8 cellular contexts compared by ENCODE assay signal in genomic region chr6:26199057-26199772, GRCh38.
DNase-seq lines count a peak whose midpoint lies in the region; ATAC-seq and TF ChIP-seq lines count a peak whose summit lies in the region.

No MANE protein-coding gene starts in this region.

- H3K9me3 Mint-ChIP-seq in osteocyte (ENCODE audit: unreplicated experiment): no peaks in the 10 kb centered on the region

- DNase-seq in GM12864 (ENCODE audit: low read depth) (peak; percentile 97), NB4 (ENCODE audit: low read depth) (peak; percentile 97), SJSA1 (ENCODE audit: low read depth in 1 of 2, low spot score in 2 of 2) (peak; percentile 76 to 97), adrenal gland (peak; percentile 67 to 89 (median 80)), Right ventricle myocardium superior (peak; percentile 80), osteocyte (ENCODE audit: extremely low spot score, unreplicated experiment) (no peak), SW 1271 (lab: John Stamatoyannopoulos, UW) (no peak)

- H3K36me3 ChIP-seq in SJSA1: peaks cover 12% of the 10 kb centered on the region
- H3K36me3 ChIP-seq in adrenal gland (replicated peaks in 1 of 2): no peaks in the 10 kb centered on the region

- no peaks in the 10 kb centered on the region for H3K36me3 Mint-ChIP-seq in osteocyte (ENCODE audit: unreplicated experiment)

- WGBS in adrenal gland, 4 donors: 0 to 1% (median 1%) methylated on average over 35 to 42 of the region's 42 CpGs

- TF ChIP-seq CTCF in GM12864 (IDR thresholded peaks at IDR 0.05; ENCODE audit: low read depth, low read length, missing control alignments) (no peak), NB4 (IDR thresholded peaks at IDR 0.05; ENCODE audit: low read depth, low read length) (no peak), adrenal gland (IDR thresholded peaks at IDR 0.05) (peak in 1 of 6 experiments; percentile 19), osteocyte (IDR thresholded peaks at IDR 0.05) (no peak)

- peaks cover 56% of the 10 kb centered on the region for H3K4me1 Mint-ChIP-seq in osteocyte (ENCODE audit: unreplicated experiment)

- ATAC-seq in HG02571 (IDR thresholded peaks at IDR 0.05; ENCODE audit: unreplicated experiment): peak; percentile 51
- peak; percentile 83 for ATAC-seq in Right ventricle myocardium superior (ENCODE audit: poor library complexity)

- H3K4me3 ChIP-seq in GM12864 (ENCODE audit: low read depth, low read length) (peak overlapping the region; percentile 79), NB4 (ENCODE audit: low read depth, low read length) (peak overlapping the region; percentile 71), SJSA1 (peak overlapping the region; percentile 56), adrenal gland (peak overlapping the region; percentile 19 to 80 (median 52))

- H3K27me3 ChIP-seq in SJSA1 (replicated peaks) (no peaks in the 10 kb centered on the region), adrenal gland (no peaks in the 10 kb centered on the region)

- no peaks in the 10 kb centered on the region for H3K27me3 Mint-ChIP-seq in osteocyte (ENCODE audit: unreplicated experiment)

- TF ChIP-seq POLR2A in NB4 (IDR thresholded peaks at IDR 0.05; ENCODE audit: extremely low read depth, insufficient read length): peak; percentile 89
- TF ChIP-seq POLR2A in adrenal gland (IDR thresholded peaks at IDR 0.05): peak; percentile 95 to 98

- H3K9me3 ChIP-seq in SJSA1 (replicated peaks) (no peaks in the 10 kb centered on the region), adrenal gland (replicated peaks in 1 of 3) (no peaks in the 10 kb centered on the region)

- intact Hi-C loops in adrenal gland (cut with DNase I) (no loop called here), Right ventricle myocardium superior (cut with DNase I) (loop anchor here (5.0 to 10.0 kb wide), 2 partner anchors 77 to 164 kb away; a partner anchor contains a TSS)

- H3K4me1 ChIP-seq in SJSA1 (replicated peaks) (peaks cover 14% of the 10 kb centered on the region), adrenal gland (replicated peaks in 1 of 2) (peaks cover 15 to 32% of the 10 kb centered on the region in 2 donors)

- H3K27ac ChIP-seq in SJSA1 (peak overlapping the region; percentile 71), adrenal gland (peak overlapping the region; percentile 81 to 97 (median 96))

- peak overlapping the region; percentile 99 for H3K27ac Mint-ChIP-seq in osteocyte (ENCODE audit: unreplicated experiment)

- peak overlapping the region; percentile 81 for H3K4me3 Mint-ChIP-seq in osteocyte (ENCODE audit: unreplicated experiment)

Comparison
In these comparisons a context has a peak if more than half of its experiments do, and no peak if none do; other contexts are left out.
1. DNase-seq: peak in GM12864 (single experiment), NB4 (single experiment), SJSA1 (2 of 2), adrenal gland (7 of 7) and Right ventricle myocardium superior (single experiment); none in osteocyte (single experiment) and SW 1271 (0 of 2).
2. Peak in every context shown above with its lines, with median percentiles within 50 percentile points of each other: H3K4me3 ChIP-seq.